8 cellular contexts compared by ENCODE assay signal in the genomic region with DNA sequence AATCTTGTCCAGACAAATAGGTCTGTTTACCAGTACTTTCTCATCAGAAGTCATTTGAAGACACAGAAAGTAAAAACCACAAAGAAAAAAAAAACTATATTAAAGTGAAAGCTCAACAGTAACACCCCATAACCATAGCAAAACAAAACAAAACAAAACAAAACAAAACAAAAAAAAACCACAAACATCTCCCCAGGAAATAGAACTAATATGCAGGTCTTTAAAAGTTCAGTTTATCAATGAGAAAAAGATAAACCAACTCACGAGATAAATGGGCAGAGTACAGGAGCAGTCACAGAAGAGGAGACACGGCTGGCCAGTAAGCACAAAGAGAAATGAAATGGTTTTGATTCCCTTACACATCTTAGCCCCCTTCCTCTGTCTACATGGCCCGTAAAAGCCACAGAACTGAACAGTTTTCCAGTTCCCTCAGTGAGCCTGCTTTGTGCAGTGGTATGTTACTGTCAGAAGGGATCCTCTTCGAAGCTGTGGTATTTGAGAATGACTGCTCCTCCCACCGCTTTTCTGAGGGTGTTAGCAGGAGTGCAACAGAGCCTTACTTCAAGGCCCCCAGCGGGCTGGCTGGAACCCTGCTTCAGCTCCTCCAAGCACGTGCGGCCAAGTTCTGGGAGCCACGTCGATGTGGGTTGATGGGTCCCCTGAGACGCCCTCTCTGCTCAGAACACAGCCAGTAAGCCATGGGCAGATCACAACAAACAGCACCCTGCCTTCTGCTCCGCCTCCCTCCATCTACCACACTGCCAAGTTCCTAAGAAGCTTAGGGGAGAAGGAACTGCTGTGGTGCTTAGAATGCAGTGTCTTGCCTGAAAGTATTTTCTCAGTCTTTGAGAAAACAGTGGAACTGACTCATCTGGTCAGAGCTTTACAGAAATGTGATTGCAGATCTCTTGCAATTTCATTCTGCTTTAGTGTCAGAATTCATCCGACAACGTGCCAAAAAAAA. TPM values are rescaled to one million over a fixed set of nuclear protein-coding genes. Genes with fewer than 3 reads are reported as not detected.
DNase-seq lines count a peak whose midpoint lies in the region; ATAC-seq and TF ChIP-seq lines count a peak whose summit lies in the region.

No MANE protein-coding gene starts in this region.

- peak overlapping the region; percentile 37 for H3K4me3 ChIP-seq in skeletal muscle cell (ENCODE audit: low read depth, low read length)

- peak; percentile 22; the same call in 1 of the 2 replicates for TF ChIP-seq POLR2A in Raji (IDR thresholded peaks at IDR 0.05; ENCODE audit: insufficient read depth, low read depth, low read length)

- peak; percentile 28 for ATAC-seq in HG03064 (IDR thresholded peaks at IDR 0.05; ENCODE audit: low read depth, unreplicated experiment)

- DNase-seq in NCI-H1092 treated with DMSO at 0.1 percent for 48 hours (lab: John Stamatoyannopoulos, UW), result peak; percentile 14
- no peak for DNase-seq in NCI-H1092 (lab: John Stamatoyannopoulos, UW)
- peak in 49 of 58 donors; percentile 14 to 80 (median 45) for DNase-seq in anterior cingulate cortex (lab: John Stamatoyannopoulos, UW)
- DNase-seq in hepatic stellate cell (ENCODE audit: low spot score), result peak; percentile 65
- peak; percentile 98 for DNase-seq in skeletal muscle cell (ENCODE audit: low read depth)
- DNase-seq in cerebellum (ENCODE audit: low spot score), result no peak

RNA-seq across cellular contexts. Expression of a gene that starts 14.0 kb away (rescaled TPM):
- 11.4 TPM for total RNA-seq in cerebellum

Comparison
In these comparisons a context has a peak if more than half of its experiments do, and no peak if none do; other contexts are left out.
1. DNase-seq: peak in NCI-H1092 treated with DMSO at 0.1 percent for 48 hours (single experiment), anterior cingulate cortex (49 of 58), hepatic stellate cell (single experiment) and skeletal muscle cell (single experiment); none in NCI-H1092 (single experiment) and cerebellum (single experiment).